1 cellular context compared by ENCODE assay signal in genomic region chrX:129908636-129909035, GRCh38.
A peak's percentile ranks its signal among the peaks of the same experiment; 100 is the strongest.
TF ChIP-seq lines count a peak whose summit lies in the region.

No MANE protein-coding gene starts in this region.

TF ChIP-seq in GM12878, 131 proteins besides CTCF, POLR2A, EP300 and RAD21:
- TF ChIP-seq TCF7 (IDR thresholded peaks at IDR 0.05; ENCODE audit: borderline replicate concordance), result peak; percentile 38; the same call in 1 of the 2 replicates
- 0 out of 2 replicates have a peak, but pooled peaks have one; percentile 24 for TF ChIP-seq RUNX3 (IDR thresholded peaks at IDR 0.05; ENCODE audit: low read length)
- TF ChIP-seq TAF1 (IDR thresholded peaks at IDR 0.05; ENCODE audit: borderline replicate concordance, low read depth, low read length), result no peak
